ENCODE assay signal across 12 cellular contexts in genomic region chr1:35173516-35174224, GRCh38. TPM values are rescaled to one million over a fixed set of nuclear protein-coding genes. Genes with fewer than 3 reads are reported as not detected.
A peak's percentile ranks its signal among the peaks of the same experiment; 100 is the strongest.
DNase-seq lines count a peak whose midpoint lies in the region; ATAC-seq, FAIRE-seq and TF ChIP-seq lines count a peak whose summit lies in the region.
"Had no signal": no experiment of that assay in that cellular context is flagged by ENCODE, and none has a peak within 500 bp of the region (broad histone marks: within the 10 kb centered on the region; RNA-seq: fewer than 3 reads in every experiment).

No MANE protein-coding gene starts in this region.

- H3K27me3 Mint-ChIP-seq in activated CD8-positive, alpha-beta memory T cell treated with anti-CD3 and anti-CD28 coated beads, Interleukin-2, amount 10 ng/mL, durations not matched to agents 7 days and 5 days = no peaks in the 10 kb centered on the region
- H3K27me3 Mint-ChIP-seq in WTC11 (ENCODE audit: low read depth) = no peaks in the 10 kb centered on the region
- no peaks in the 10 kb centered on the region for H3K27me3 Mint-ChIP-seq in progenitor cell of endocrine pancreas
- H3K27me3 Mint-ChIP-seq: dendritic cell treated with granulocyte-macrophage colony-stimulating factor and Interleukin-4, amounts not matched to agents 40 ng/mL and 50 ng/mL, for 4 days had no signal

- H3K4me1 ChIP-seq in KMS-11 (ENCODE audit: low read depth, poor library complexity, severe bottlenecking) = no peaks in the 10 kb centered on the region
- H3K4me1 ChIP-seq: neural progenitor cell had no signal

- no peak for TF ChIP-seq CTCF in KMS-11 (conservative IDR thresholded peaks at IDR 0.05; ENCODE audit: low read depth, low read length)
- TF ChIP-seq CTCF in WTC11 (IDR thresholded peaks at IDR 0.05) = no peak
- no peak for TF ChIP-seq CTCF in progenitor cell of endocrine pancreas (IDR thresholded peaks at IDR 0.05; ENCODE audit: unreplicated experiment)

- no peaks in the 10 kb centered on the region for H3K9me3 Mint-ChIP-seq in activated CD8-positive, alpha-beta memory T cell treated with anti-CD3 and anti-CD28 coated beads, Interleukin-2, amount 10 ng/mL, durations not matched to agents 7 days and 5 days (ENCODE audit: low read depth)
- no peaks in the 10 kb centered on the region for H3K9me3 Mint-ChIP-seq in WTC11
- no peaks in the 10 kb centered on the region for H3K9me3 Mint-ChIP-seq in progenitor cell of endocrine pancreas (ENCODE audit: low read depth)
- H3K9me3 Mint-ChIP-seq: dendritic cell treated with granulocyte-macrophage colony-stimulating factor and Interleukin-4, amounts not matched to agents 40 ng/mL and 50 ng/mL, for 4 days; neural progenitor cell had no signal

- no peak overlapping the region for H2AFZ ChIP-seq in KMS-11 (ENCODE audit: low read depth)
- H2AFZ ChIP-seq: neural progenitor cell had no signal

- H3K27ac Mint-ChIP-seq in activated CD8-positive, alpha-beta memory T cell treated with anti-CD3 and anti-CD28 coated beads, Interleukin-2, amount 10 ng/mL, durations not matched to agents 7 days and 5 days = no peak overlapping the region
- H3K27ac Mint-ChIP-seq in WTC11 = peak overlapping the region; percentile 71
- peak overlapping the region; percentile 94 for H3K27ac Mint-ChIP-seq in progenitor cell of endocrine pancreas
- H3K27ac Mint-ChIP-seq: dendritic cell treated with granulocyte-macrophage colony-stimulating factor and Interleukin-4, amounts not matched to agents 40 ng/mL and 50 ng/mL, for 4 days; neural progenitor cell had no signal

- H3K27me3 ChIP-seq in KMS-11 (ENCODE audit: insufficient read depth, low read depth) = no peaks in the 10 kb centered on the region
- H3K27me3 ChIP-seq: neural progenitor cell had no signal

- 0 out of 2 replicates have a peak, but pooled peaks cover 18% of the 10 kb centered on the region for H4K20me1 ChIP-seq in KMS-11 (ENCODE audit: insufficient read depth)

- H3K36me3 ChIP-seq in KMS-11 (ENCODE audit: insufficient read depth) = peaks cover 18% of the 10 kb centered on the region; the same call in 1 of the 2 replicates

- no peak overlapping the region for H3K4me2 ChIP-seq in KMS-11
- H3K4me2 ChIP-seq: neural progenitor cell had no signal

- H3K27ac ChIP-seq in KMS-11 = peak overlapping the region; percentile 5; the same call in 1 of the 2 replicates
- H3K27ac ChIP-seq: neural progenitor cell had no signal

- POLR2A ChIA-PET in WTC11 (lab: Charles Lee) = no interaction called here

- FAIRE-seq in GM12892 (lab: Jason Lieb, UNC) = no peak

- peaks cover 35% of the 10 kb centered on the region for H3K36me3 Mint-ChIP-seq in activated CD8-positive, alpha-beta memory T cell treated with anti-CD3 and anti-CD28 coated beads, Interleukin-2, amount 10 ng/mL, durations not matched to agents 7 days and 5 days
- peaks cover 35% of the 10 kb centered on the region for H3K36me3 Mint-ChIP-seq in WTC11
- H3K36me3 Mint-ChIP-seq in progenitor cell of endocrine pancreas (ENCODE audit: insufficient read depth) = peaks cover 23% of the 10 kb centered on the region

- no peak for DNase-seq in activated CD8-positive, alpha-beta memory T cell treated with anti-CD3 and anti-CD28 coated beads, Interleukin-2, amount 10 ng/mL, durations not matched to agents 7 days and 5 days
- no peak for DNase-seq in activated CD8-positive, alpha-beta memory T cell treated with anti-CD3 and anti-CD28 coated beads, Interleukin-2, amount 50 U/mL, for 48 hours
- DNase-seq in WTC11 (ENCODE audit: low spot score) (no peak), progenitor cell of endocrine pancreas (ENCODE audit: low spot score, unreplicated experiment) (no peak), GM12892 (ENCODE audit: insufficient read length) (no peak), NCI-H446 treated with DMSO at 0.1 percent for 48 hours (lab: John Stamatoyannopoulos, UW) (no peak)
- DNase-seq: activated CD8-positive, alpha-beta memory T cell treated with anti-CD3 and anti-CD28 coated beads, Interleukin-2, amount 50 U/mL, for 4 hours; EL had no signal

- H3K4me3 Mint-ChIP-seq in activated CD8-positive, alpha-beta memory T cell treated with anti-CD3 and anti-CD28 coated beads, Interleukin-2, amount 10 ng/mL, durations not matched to agents 7 days and 5 days = no peak overlapping the region
- no peak overlapping the region for H3K4me3 Mint-ChIP-seq in WTC11
- H3K4me3 Mint-ChIP-seq in progenitor cell of endocrine pancreas (ENCODE audit: low read depth) = no peak overlapping the region
- H3K4me3 Mint-ChIP-seq: dendritic cell treated with granulocyte-macrophage colony-stimulating factor and Interleukin-4, amounts not matched to agents 40 ng/mL and 50 ng/mL, for 4 days; neural progenitor cell had no signal

- peak; percentile 10 for ATAC-seq in activated CD8-positive, alpha-beta memory T cell treated with anti-CD3 and anti-CD28 coated beads, Interleukin-2, amount 10 ng/mL, durations not matched to agents 7 days and 5 days
- no peak for ATAC-seq in WTC11
- ATAC-seq in GM18868 (IDR thresholded peaks at IDR 0.05; ENCODE audit: unreplicated experiment) = no peak

- H3K9ac ChIP-seq in KMS-11 = no peak overlapping the region
- H3K9ac ChIP-seq: neural progenitor cell had no signal

- no peak overlapping the region for H3K4me3 ChIP-seq in KMS-11 (IDR thresholded peaks at IDR 0.05; ENCODE audit: insufficient read depth, low read depth, low read length)
- H3K4me3 ChIP-seq: neural progenitor cell had no signal

- H3K4me1 Mint-ChIP-seq in activated CD8-positive, alpha-beta memory T cell treated with anti-CD3 and anti-CD28 coated beads, Interleukin-2, amount 10 ng/mL, durations not matched to agents 7 days and 5 days = peaks cover 3% of the 10 kb centered on the region
- H3K4me1 Mint-ChIP-seq in WTC11 (peaks cover 4% of the 10 kb centered on the region), progenitor cell of endocrine pancreas (ENCODE audit: low read depth) (peaks cover 16% of the 10 kb centered on the region)
- H3K4me1 Mint-ChIP-seq: neural progenitor cell had no signal

- TF ChIP-seq POLR2A in GM12892 (IDR thresholded peaks at IDR 0.05; ENCODE audit: low read depth, low read length) = no peak

- H3K79me2 ChIP-seq in KMS-11 (ENCODE audit: insufficient read depth, low read depth) = no peaks in the 10 kb centered on the region

- CTCF ChIA-PET in activated CD8-positive, alpha-beta memory T cell treated with anti-CD3 and anti-CD28 coated beads, Interleukin-2, amount 10 ng/mL, durations not matched to agents 7 days and 5 days (lab: Charles Lee) = no interaction called here
- CTCF ChIA-PET in WTC11 (lab: Charles Lee) = no interaction called here

TF ChIP-seq in WTC11, 78 proteins besides CTCF, POLR2A, EP300 and RAD21:
- TF ChIP-seq ZNF423 (CRISPR knock-in tag; IDR thresholded peaks at IDR 0.05) (no peak), RORB (CRISPR knock-in tag; IDR thresholded peaks at IDR 0.05) (no peak), TCF7 (CRISPR knock-in tag; IDR thresholded peaks at IDR 0.05; ENCODE audit: low read depth) (no peak), CBFB (CRISPR knock-in tag; IDR thresholded peaks at IDR 0.05; ENCODE audit: low read depth) (no peak), TP53 (CRISPR knock-in tag; IDR thresholded peaks at IDR 0.05) (no peak), KAT7 (CRISPR knock-in tag; IDR thresholded peaks at IDR 0.05; ENCODE audit: borderline replicate concordance) (no peak), SOX15 (CRISPR knock-in tag; IDR thresholded peaks at IDR 0.05) (no peak), PRRX2 (CRISPR knock-in tag; IDR thresholded peaks at IDR 0.05) (no peak)
- TF ChIP-seq, protein P1, sequence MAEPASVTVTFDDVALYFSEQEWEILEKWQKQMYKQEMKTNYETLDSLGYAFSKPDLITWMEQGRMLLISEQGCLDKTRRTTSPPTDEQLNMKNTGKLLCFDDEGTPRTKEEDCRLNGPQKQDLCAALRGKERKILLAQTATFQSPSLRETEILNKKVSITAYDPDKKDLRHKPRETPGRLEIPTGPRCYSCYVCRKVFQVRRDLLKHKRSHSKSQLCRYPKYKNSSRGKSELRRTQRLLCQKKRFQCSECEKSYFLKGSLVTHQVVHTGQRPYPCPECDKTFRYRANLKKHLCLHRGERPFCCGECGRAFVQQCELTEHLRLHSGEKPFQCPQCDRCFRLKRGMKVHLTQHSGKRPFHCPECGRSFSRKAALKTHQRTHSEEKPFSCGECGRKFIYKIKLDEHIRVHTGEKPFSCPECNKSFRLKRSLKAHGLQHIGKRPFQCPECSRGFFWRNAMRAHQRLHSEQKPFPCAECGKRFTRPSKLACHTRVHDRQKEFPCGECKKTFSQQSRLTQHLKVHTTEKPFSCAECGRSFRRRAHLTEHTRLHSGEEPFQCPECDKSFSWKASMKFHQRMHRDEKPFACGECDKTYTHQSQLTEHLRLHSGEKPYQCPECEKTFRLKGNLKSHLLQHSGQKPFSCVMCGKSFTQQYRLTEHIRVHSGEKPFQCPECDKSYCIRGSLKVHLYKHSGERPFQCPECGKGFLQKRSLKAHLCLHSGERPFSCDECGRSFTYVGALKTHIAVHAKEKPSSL (CRISPR knock-in tag; conservative IDR thresholded peaks at IDR 0.05) = peak; percentile 59; the same call in 1 of the 2 replicates
- TF ChIP-seq, protein P2, sequence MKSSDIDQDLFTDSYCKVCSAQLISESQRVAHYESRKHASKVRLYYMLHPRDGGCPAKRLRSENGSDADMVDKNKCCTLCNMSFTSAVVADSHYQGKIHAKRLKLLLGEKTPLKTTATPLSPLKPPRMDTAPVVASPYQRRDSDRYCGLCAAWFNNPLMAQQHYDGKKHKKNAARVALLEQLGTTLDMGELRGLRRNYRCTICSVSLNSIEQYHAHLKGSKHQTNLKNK (CRISPR knock-in tag; IDR thresholded peaks at IDR 0.05) = 0 out of 2 replicates have a peak, but pooled peaks have one; percentile 7

RNA-seq across cellular contexts. Expression of gene SFPQ, which starts 19.3 kb away (rescaled TPM):
- 100 to 1,000 TPM; 344 to 402 TPM for total RNA-seq in activated CD8-positive, alpha-beta memory T cell treated with anti-CD3 and anti-CD28 coated beads, Interleukin-2, amount 10 ng/mL, durations not matched to agents 7 days and 5 days
- total RNA-seq in WTC11 (2021) = 354 to 487 TPM (median 486 TPM) in 3 replicates
- total RNA-seq in progenitor cell of endocrine pancreas = 651 and 653 TPM in 2 replicates
- polyA plus RNA-seq in GM12892 (2012; ENCODE audit: missing spikeins) = 233 TPM
